ENCODE assay signal across 21 cellular contexts in genomic region chr4:134885436-134885835, GRCh38.
"Had no signal": no experiment of that assay in that cellular context is flagged by ENCODE, and none has a peak within 500 bp of the region (broad histone marks: within the 10 kb centered on the region; RNA-seq: fewer than 3 reads in every experiment).

No MANE protein-coding gene starts in this region.

- H3K27me3 ChIP-seq: adrenal gland, gastrocnemius medialis, suprapubic skin, tibial nerve had no signal

- H3K4me3 ChIP-seq: adrenal gland, coronary artery, gastrocnemius medialis, left ventricle myocardium inferior, suprapubic skin, tibial nerve had no signal

- H3K27ac Mint-ChIP-seq: activated naive CD4-positive, alpha-beta T cell treated with anti-CD3 and anti-CD28 coated beads, Interleukin-2, amount 50 U/mL, for 72 hours; activated T-helper 17 cell treated with anti-CD3 and anti-CD28 coated beads, Interleukin-2, amount 50 U/mL, for 72 hours; natural killer cell treated with Interleukin-12 subunit alpha and Interleukin-12 subunit beta and Interleukin-15 and Interleukin-18, amount 100 ng/mL, for 72 hours; progenitor cell of endocrine pancreas; stimulated activated naive CD8-positive, alpha-beta T cell treated with anti-CD3 and anti-CD28 coated beads, Interleukin-15, amount 100 ng/mL, for 72 hours had no signal

- H3K4me1 ChIP-seq: adrenal gland, gastrocnemius medialis, left ventricle myocardium inferior, suprapubic skin, tibial nerve had no signal

- H3K27ac ChIP-seq: adrenal gland, coronary artery, gastrocnemius medialis, left ventricle myocardium inferior, suprapubic skin, tibial nerve had no signal

- H3K9me3 ChIP-seq: adrenal gland, gastrocnemius medialis, left ventricle myocardium inferior, suprapubic skin, tibial nerve had no signal

- H3K36me3 ChIP-seq: adrenal gland, gastrocnemius medialis, left ventricle myocardium inferior, suprapubic skin, tibial nerve had no signal

- H3K27me3 Mint-ChIP-seq: activated T-helper 17 cell treated with anti-CD3 and anti-CD28 coated beads, Interleukin-2, amount 50 U/mL, for 72 hours; central memory CD8-positive, alpha-beta T cell; natural killer cell treated with Interleukin-12 subunit alpha and Interleukin-12 subunit beta and Interleukin-15 and Interleukin-18, amount 100 ng/mL, for 72 hours; progenitor cell of endocrine pancreas; stimulated activated naive CD8-positive, alpha-beta T cell treated with anti-CD3 and anti-CD28 coated beads, Interleukin-15, amount 100 ng/mL, for 72 hours had no signal

- H3K36me3 Mint-ChIP-seq: activated naive CD4-positive, alpha-beta T cell treated with anti-CD3 and anti-CD28 coated beads, Interleukin-2, amount 50 U/mL, for 72 hours had no signal

- H3K4me1 Mint-ChIP-seq: activated T-helper 17 cell treated with anti-CD3 and anti-CD28 coated beads, Interleukin-2, amount 50 U/mL, for 72 hours; central memory CD8-positive, alpha-beta T cell; stimulated activated naive CD8-positive, alpha-beta T cell treated with anti-CD3 and anti-CD28 coated beads, Interleukin-15, amount 100 ng/mL, for 72 hours had no signal

- ATAC-seq: activated naive CD4-positive, alpha-beta T cell treated with anti-CD3 and anti-CD28 coated beads, Interleukin-2, amount 50 U/mL, for 72 hours; activated T-helper 17 cell treated with anti-CD3 and anti-CD28 coated beads, Interleukin-2, amount 50 U/mL, for 72 hours; gastrocnemius medialis; natural killer cell treated with Interleukin-12 subunit alpha and Interleukin-12 subunit beta and Interleukin-15 and Interleukin-18, amount 100 ng/mL, for 72 hours; stimulated activated naive CD8-positive, alpha-beta T cell treated with anti-CD3 and anti-CD28 coated beads, Interleukin-15, amount 100 ng/mL, for 72 hours had no signal

- DNase-seq: activated CD4-positive, alpha-beta T cell treated with anti-CD3 and anti-CD28 coated beads for 1 hour; activated CD4-positive, alpha-beta T cell treated with anti-CD3 and anti-CD28 coated beads, Interleukin-2, amount 50 U/mL, for 1 hour; activated T-cell treated with anti-CD3 and anti-CD28 coated beads, Interleukin-2, amount 50 U/mL, for 1 hour; adrenal gland; gastrocnemius medialis; hypothalamus; left ventricle myocardium inferior; mammary epithelial cell; retina; stimulated activated CD4-positive, alpha-beta T cell treated with anti-CD3 and anti-CD28 coated beads, Interleukin-12 subunit alpha, Interleukin-12 subunit beta, amount 100 ng/mL, for 4 hours; stimulated activated CD4-positive, alpha-beta T cell treated with anti-CD3 and anti-CD28 coated beads, Interleukin-4, amount 100 ng/mL, for 4 hours; stimulated activated naive CD8-positive, alpha-beta T cell treated with anti-CD3 and anti-CD28 coated beads, Interleukin-15, amount 100 ng/mL, for 72 hours; T-helper 1 cell had no signal

- H3K4me3 Mint-ChIP-seq: activated T-helper 17 cell treated with anti-CD3 and anti-CD28 coated beads, Interleukin-2, amount 50 U/mL, for 72 hours; central memory CD8-positive, alpha-beta T cell; natural killer cell treated with Interleukin-12 subunit alpha and Interleukin-12 subunit beta and Interleukin-15 and Interleukin-18, amount 100 ng/mL, for 72 hours; stimulated activated naive CD8-positive, alpha-beta T cell treated with anti-CD3 and anti-CD28 coated beads, Interleukin-15, amount 100 ng/mL, for 72 hours had no signal
